28 cellular contexts compared by ENCODE assay signal in the genomic region with DNA sequence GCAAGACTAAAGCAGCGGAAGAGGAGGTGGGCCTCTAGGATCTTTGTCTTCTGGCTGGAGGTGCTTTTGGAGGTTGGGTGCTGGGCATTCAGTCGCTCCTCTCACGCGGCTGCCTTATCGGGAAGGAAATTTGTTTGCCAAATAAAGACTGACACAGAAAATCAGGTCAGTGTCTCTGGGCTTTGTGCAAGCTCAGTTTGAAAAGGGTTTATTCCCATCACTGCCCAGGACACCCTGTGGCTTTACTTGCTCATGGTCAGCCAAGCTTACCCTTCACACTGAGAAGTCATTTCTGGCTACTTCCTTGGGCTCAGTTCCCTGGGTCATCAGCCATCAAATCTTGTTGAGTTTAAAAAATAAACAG. TPM values are rescaled to one million over a fixed set of nuclear protein-coding genes. Genes with fewer than 3 reads are reported as not detected.
DNase-seq lines count a peak whose midpoint lies in the region; ATAC-seq, FAIRE-seq and TF ChIP-seq lines count a peak whose summit lies in the region.
"Had no signal": no experiment of that assay in that cellular context is flagged by ENCODE, and none has a peak within 500 bp of the region (broad histone marks: within the 10 kb centered on the region; RNA-seq: fewer than 3 reads in every experiment).

No MANE protein-coding gene starts in this region.

- H3K27me3 ChIP-seq in Panc1 (ENCODE audit: control insufficient read depth, insufficient read depth, low read length): no peaks in the 10 kb centered on the region
- H3K27me3 ChIP-seq: ascending aorta, tibial nerve had no signal

- peak overlapping the region; percentile 19 for H3K27ac Mint-ChIP-seq in neural crest cell (ENCODE audit: unreplicated experiment)
- H3K27ac Mint-ChIP-seq: activated naive CD4-positive, alpha-beta T cell treated with anti-CD3 and anti-CD28 coated beads, Interleukin-2, amount 50 U/mL, for 24 hours; CD8-positive, alpha-beta T cell; naive thymus-derived CD4-positive, alpha-beta T cell; stimulated activated naive CD8-positive, alpha-beta T cell treated with anti-CD3 and anti-CD28 coated beads, Interleukin-15, amount 100 ng/mL, for 72 hours had no signal

- CTCF ChIA-PET in Panc1 (lab: Charles Lee): no interaction called here

- H3K27me3 Mint-ChIP-seq in neural crest cell (ENCODE audit: low read depth): no peaks in the 10 kb centered on the region

- H3K4me1 Mint-ChIP-seq in neural crest cell: peaks cover 5% of the 10 kb centered on the region
- H3K4me1 Mint-ChIP-seq: activated naive CD4-positive, alpha-beta T cell treated with anti-CD3 and anti-CD28 coated beads, Interleukin-2, amount 50 U/mL, for 24 hours; stimulated activated naive CD8-positive, alpha-beta T cell treated with anti-CD3 and anti-CD28 coated beads, Interleukin-15, amount 100 ng/mL, for 72 hours had no signal

- no TSS peak for BruUV-seq in Panc1 (replicated peaks; lab: Mats Ljungman, UMichigan)

- intact Hi-C loops in Panc1 (cut with micrococcal nuclease; ENCODE audit: unreplicated experiment): no loop called here

- no peak for FAIRE-seq in urothelium cell line (lab: Jason Lieb, UNC)

- H3K9me3 Mint-ChIP-seq in neural crest cell: no peaks in the 10 kb centered on the region
- H3K9me3 Mint-ChIP-seq: activated naive CD4-positive, alpha-beta T cell treated with anti-CD3 and anti-CD28 coated beads, Interleukin-2, amount 50 U/mL, for 24 hours; CD8-positive, alpha-beta T cell; naive thymus-derived CD4-positive, alpha-beta T cell; stimulated activated naive CD8-positive, alpha-beta T cell treated with anti-CD3 and anti-CD28 coated beads, Interleukin-15, amount 100 ng/mL, for 72 hours had no signal

- no peaks in the 10 kb centered on the region for H3K9me3 ChIP-seq in Panc1 (ENCODE audit: control insufficient read depth, insufficient read depth, low read depth, low read length)
- H3K9me3 ChIP-seq: ascending aorta, tibial nerve had no signal

- H3K4me1 ChIP-seq in Panc1 (ENCODE audit: control insufficient read depth, insufficient read depth, low read length): peaks cover 15% of the 10 kb centered on the region
- H3K4me1 ChIP-seq: ascending aorta, parathyroid adenoma, tibial nerve had no signal

- H3K4me3 Mint-ChIP-seq in neural crest cell: peak overlapping the region; percentile 49
- H3K4me3 Mint-ChIP-seq: activated naive CD4-positive, alpha-beta T cell treated with anti-CD3 and anti-CD28 coated beads, Interleukin-2, amount 50 U/mL, for 24 hours; CD8-positive, alpha-beta T cell; naive thymus-derived CD4-positive, alpha-beta T cell; stimulated activated naive CD8-positive, alpha-beta T cell treated with anti-CD3 and anti-CD28 coated beads, Interleukin-15, amount 100 ng/mL, for 72 hours had no signal

- no peaks in the 10 kb centered on the region for H3K36me3 ChIP-seq in Panc1 (ENCODE audit: control insufficient read depth, insufficient read depth, low read length)

- TF ChIP-seq CTCF in Panc1 (IDR thresholded peaks at IDR 0.05) (no peak), neural crest cell (conservative IDR thresholded peaks at IDR 0.05) (no peak)

- no peaks in the 10 kb centered on the region for H3K36me3 Mint-ChIP-seq in neural crest cell (ENCODE audit: low read depth)
- H3K36me3 Mint-ChIP-seq: activated naive CD4-positive, alpha-beta T cell treated with anti-CD3 and anti-CD28 coated beads, Interleukin-2, amount 50 U/mL, for 24 hours; CD8-positive, alpha-beta T cell; naive thymus-derived CD4-positive, alpha-beta T cell had no signal

- POLR2A ChIA-PET in Panc1 (lab: Charles Lee): interaction anchor here (0.7 kb wide), 1 partner anchor 10 kb away, joined by 12 read pairs; the partner anchor contains the start of gene SLC2A8

- DNase-seq in G401 (ENCODE audit: low spot score) (peak; percentile 97), Panc1 (ENCODE audit: low read depth, low spot score) (no peak), neural crest cell (ENCODE audit: low read depth, low spot score) (no peak), NCI-H2029 treated with DMSO at 0.1 percent for 48 hours (lab: John Stamatoyannopoulos, UW) (no peak), urothelium cell line (ENCODE audit: low spot score) (no peak), SHP77 treated with DMSO at 0.1 percent for 48 hours (lab: John Stamatoyannopoulos, UW) (no peak)
- DNase-seq: activated CD4-positive, alpha-beta T cell treated with anti-CD3 and anti-CD28 coated beads for 48 hours; CD8-positive, alpha-beta T cell; DMS153; effector CD4-positive, alpha-beta T cell; GM23248; head of caudate nucleus; KBM-7; left cardiac atrium; MV-4-11; naive thymus-derived CD4-positive, alpha-beta T cell; NCI-H187; NCI-H526; stimulated activated CD4-positive, alpha-beta T cell treated with anti-CD3 and anti-CD28 coated beads, Interleukin-15, amount 100 ng/mL, for 24 hours; stimulated activated naive CD8-positive, alpha-beta T cell treated with anti-CD3 and anti-CD28 coated beads, Interleukin-15, amount 100 ng/mL, for 72 hours; T-helper 2 cell had no signal

- in situ Hi-C loops in G401 (cut with HindIII; ENCODE audit: low sequenced_read_pairs) (no loop called here), Panc1 (cut with HindIII; ENCODE audit: low pct_unique_long_range_greater_than_20kb, low sequenced_read_pairs) (no loop called here)

- H3K4me3 ChIP-seq in Panc1 (ENCODE audit: low read depth in 2 of 2, low read length in 2 of 2): no peak overlapping the region
- H3K4me3 ChIP-seq: ascending aorta, GM23248, tibial nerve had no signal

- H3K27ac ChIP-seq in Panc1 (ENCODE audit: low read length) (0 out of 2 replicates have a peak overlapping the region, but pooled peaks have one; percentile 34), cingulate gyrus (ENCODE audit: low read depth, low read length) (peak overlapping the region; percentile 40)
- H3K27ac ChIP-seq: ascending aorta, GM23248, parathyroid adenoma, tibial nerve had no signal

- ATAC-seq in Panc1 (peak; percentile 41), GM19395 (IDR thresholded peaks at IDR 0.05; ENCODE audit: unreplicated experiment) (no peak)
- ATAC-seq: CD8-positive, alpha-beta T cell; naive thymus-derived CD4-positive, alpha-beta T cell; SK-N-SH treated with all-trans-retinoic acid at 6 μM for 48 hours; stimulated activated naive CD8-positive, alpha-beta T cell treated with anti-CD3 and anti-CD28 coated beads, Interleukin-15, amount 100 ng/mL, for 72 hours had no signal

RNA-seq across cellular contexts. Expression of gene SLC2A8, which starts 10.5 kb away (rescaled TPM):
- 32.7 and 33.0 TPM in 2 replicates for total RNA-seq in G401 (2014; rRNA removed; shearing (Covaris generic))
- 55.7 TPM for total RNA-seq in Panc1 (2021; ENCODE audit: unreplicated experiment)
- polyA plus RNA-seq in Panc1 (2012; ENCODE audit: insufficient read length): 38.1 TPM
- 31.0 and 37.2 TPM in 2 replicates for total RNA-seq in neural crest cell
- polyA plus RNA-seq: naive thymus-derived CD4-positive, alpha-beta T cell had no signal

RNA-seq across cellular contexts. Expression of gene ZNF79, which starts 16.7 kb away (rescaled TPM):
- total RNA-seq in G401 (2014; rRNA removed; shearing (Covaris generic)): 4.8 and 8.8 TPM in 2 replicates
- 5.4 TPM for total RNA-seq in Panc1 (2021; ENCODE audit: unreplicated experiment)
- 3.5 TPM for polyA plus RNA-seq in Panc1 (2012; ENCODE audit: insufficient read length)
- total RNA-seq in neural crest cell: 13.2 TPM in 2 replicates

RNA-seq across cellular contexts. Expression of gene RPL12, which starts 43.7 kb away (rescaled TPM):
- total RNA-seq in G401 (2014; rRNA removed; shearing (Covaris generic)): 1,861 and 2,468 TPM in 2 replicates
- total RNA-seq in Panc1 (2021; ENCODE audit: unreplicated experiment) (951 TPM), neural crest cell (1,131 and 1,237 TPM in 2 replicates)
- 1,315 TPM for polyA plus RNA-seq in Panc1 (2012; ENCODE audit: insufficient read length)

RNA-seq across cellular contexts. Expression of gene LRSAM1, which starts 43.8 kb away (rescaled TPM):
- total RNA-seq in G401 (2014; rRNA removed; shearing (Covaris generic)): 20.0 and 20.7 TPM in 2 replicates
- total RNA-seq in Panc1 (2021; ENCODE audit: unreplicated experiment): 15.4 TPM
- polyA plus RNA-seq in Panc1 (2012; ENCODE audit: insufficient read length): 21.1 TPM
- 17.3 and 21.5 TPM in 2 replicates for total RNA-seq in neural crest cell
